ENCODE assay signal across 16 cellular contexts in the genomic region with DNA sequence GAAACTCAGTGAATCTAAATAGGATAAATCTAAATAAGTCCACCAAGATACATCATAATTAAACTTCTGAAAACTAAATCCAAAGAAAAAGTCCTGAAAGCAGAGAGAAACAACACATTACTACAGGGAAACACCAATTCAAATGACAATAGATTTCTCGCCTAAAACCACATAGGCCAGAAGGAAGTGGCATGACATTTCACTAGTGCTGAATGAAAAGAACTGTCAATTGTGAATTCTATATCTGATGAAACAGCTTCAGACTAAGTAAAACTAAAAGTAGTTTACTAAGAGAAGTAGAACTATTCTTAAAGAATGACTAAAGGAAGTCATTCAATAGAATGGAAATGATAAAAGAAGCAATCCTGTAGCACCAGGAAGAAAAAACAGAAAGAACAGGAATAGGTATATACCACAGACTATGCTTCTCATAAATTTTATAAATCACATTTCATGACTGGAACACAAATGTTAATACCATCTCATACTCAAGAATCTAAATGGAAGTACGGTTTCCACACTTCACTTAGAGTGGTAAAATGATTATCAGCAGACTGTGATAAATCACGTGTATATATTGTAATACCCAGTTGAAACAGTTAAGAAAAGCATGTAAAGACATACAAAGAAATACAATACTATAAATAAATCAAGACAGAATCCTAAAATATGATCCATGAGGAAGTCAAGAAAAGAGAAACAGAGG. TPM values are rescaled to one million over a fixed set of nuclear protein-coding genes. Genes with fewer than 3 reads are reported as not detected.
DNase-seq lines count a peak whose midpoint lies in the region; ATAC-seq and TF ChIP-seq lines count a peak whose summit lies in the region.
"Had no signal": no experiment of that assay in that cellular context is flagged by ENCODE, and none has a peak within 500 bp of the region (broad histone marks: within the 10 kb centered on the region; RNA-seq: fewer than 3 reads in every experiment).

No MANE protein-coding gene starts in this region.

- no peak for TF ChIP-seq POLR2A in upper lobe of left lung (IDR thresholded peaks at IDR 0.05)

- TF ChIP-seq CTCF in upper lobe of left lung (IDR thresholded peaks at IDR 0.05), result no peak

- H3K4me3 ChIP-seq in upper lobe of left lung, result no peak overlapping the region
- H3K4me3 ChIP-seq: neural progenitor cell, tibial artery had no signal

- peaks cover 67% of the 10 kb centered on the region for H3K4me1 Mint-ChIP-seq in activated T-cell treated with anti-CD3 and anti-CD28 coated beads, Interleukin-2, amount 50 U/mL, for 24 hours (ENCODE audit: low read depth)
- peaks cover 23% of the 10 kb centered on the region for H3K4me1 Mint-ChIP-seq in T-helper 17 cell
- peaks cover 71% of the 10 kb centered on the region for H3K4me1 Mint-ChIP-seq in activated naive CD8-positive, alpha-beta T cell treated with anti-CD3 and anti-CD28 coated beads, Interleukin-2, amount 50 U/mL, for 24 hours
- H3K4me1 Mint-ChIP-seq in stimulated activated naive B cell treated with anti-CD40 and anti-IgM and Interleukin-4, amounts not matched to agents 10 μg/mL and 1 μg/mL and 100 μg/mL, for 72 hours, result peaks cover 10 to 35% of the 10 kb centered on the region in 2 donors
- H3K4me1 Mint-ChIP-seq: neural progenitor cell had no signal

- no peak overlapping the region for H3K27ac ChIP-seq in upper lobe of left lung
- H3K27ac ChIP-seq: BLaER1 treated with 17β-estradiol and CSF1 and Interleukin-3, amounts not matched to agents 10 nM and 100 nM; neural progenitor cell; tibial artery had no signal

- H3K9me3 ChIP-seq in T-helper 17 cell (ENCODE audit: control insufficient read depth, low read length, poor library complexity, severe bottlenecking), result no peaks in the 10 kb centered on the region
- peaks cover 0 to 9% (median 0%) of the 10 kb centered on the region in 4 donors for H3K9me3 ChIP-seq in upper lobe of left lung

- H3K27me3 ChIP-seq in upper lobe of left lung, result no peaks in the 10 kb centered on the region
- H3K27me3 ChIP-seq: BLaER1 treated with 17β-estradiol and CSF1 and Interleukin-3, amounts not matched to agents 10 nM and 100 nM; neural progenitor cell; tibial artery had no signal

- no peak for TF ChIP-seq EP300 in upper lobe of left lung (IDR thresholded peaks at IDR 0.05)

- H3K4me3 Mint-ChIP-seq in activated T-cell treated with anti-CD3 and anti-CD28 coated beads, Interleukin-2, amount 50 U/mL, for 24 hours, result peak overlapping the region; percentile 64
- no peak overlapping the region for H3K4me3 Mint-ChIP-seq in T-helper 17 cell
- H3K4me3 Mint-ChIP-seq in activated naive CD8-positive, alpha-beta T cell treated with anti-CD3 and anti-CD28 coated beads, Interleukin-2, amount 50 U/mL, for 24 hours, result peak overlapping the region; percentile 56
- peak overlapping the region; percentile 43 to 48 for H3K4me3 Mint-ChIP-seq in stimulated activated naive B cell treated with anti-CD40 and anti-IgM and Interleukin-4, amounts not matched to agents 10 μg/mL and 1 μg/mL and 100 μg/mL, for 72 hours
- H3K4me3 Mint-ChIP-seq: HFFc6, neural progenitor cell had no signal

- ATAC-seq in T-helper 17 cell (no peak), HG03457 (IDR thresholded peaks at IDR 0.05; ENCODE audit: unreplicated experiment) (no peak), upper lobe of left lung (ENCODE audit: low FRiP score in 2 of 2) (no peak)
- peak; percentile 85 for ATAC-seq in activated naive CD8-positive, alpha-beta T cell treated with anti-CD3 and anti-CD28 coated beads, Interleukin-2, amount 50 U/mL, for 24 hours
- ATAC-seq in stimulated activated naive B cell treated with anti-CD40 and anti-IgM and Interleukin-4, amounts not matched to agents 10 μg/mL and 1 μg/mL and 100 μg/mL, for 72 hours (replicated peaks), result peak; percentile 72 to 89
- ATAC-seq: SK-N-SH treated with all-trans-retinoic acid at 6 μM for 48 hours had no signal

- peak overlapping the region; percentile 92 for H3K27ac Mint-ChIP-seq in activated T-cell treated with anti-CD3 and anti-CD28 coated beads, Interleukin-2, amount 50 U/mL, for 24 hours
- H3K27ac Mint-ChIP-seq in T-helper 17 cell, result peak overlapping the region; percentile 22
- H3K27ac Mint-ChIP-seq in activated naive CD8-positive, alpha-beta T cell treated with anti-CD3 and anti-CD28 coated beads, Interleukin-2, amount 50 U/mL, for 24 hours, result peak overlapping the region; percentile 91
- H3K27ac Mint-ChIP-seq in stimulated activated naive B cell treated with anti-CD40 and anti-IgM and Interleukin-4, amounts not matched to agents 10 μg/mL and 1 μg/mL and 100 μg/mL, for 72 hours, result peak overlapping the region; percentile 16
- H3K27ac Mint-ChIP-seq: HFFc6, neural progenitor cell had no signal

- H3K9me3 Mint-ChIP-seq in activated T-cell treated with anti-CD3 and anti-CD28 coated beads, Interleukin-2, amount 50 U/mL, for 24 hours, result no peaks in the 10 kb centered on the region
- no peaks in the 10 kb centered on the region for H3K9me3 Mint-ChIP-seq in activated naive CD8-positive, alpha-beta T cell treated with anti-CD3 and anti-CD28 coated beads, Interleukin-2, amount 50 U/mL, for 24 hours
- peaks cover 10 to 13% of the 10 kb centered on the region in 2 donors for H3K9me3 Mint-ChIP-seq in stimulated activated naive B cell treated with anti-CD40 and anti-IgM and Interleukin-4, amounts not matched to agents 10 μg/mL and 1 μg/mL and 100 μg/mL, for 72 hours

- H3K27me3 Mint-ChIP-seq in activated T-cell treated with anti-CD3 and anti-CD28 coated beads, Interleukin-2, amount 50 U/mL, for 24 hours, result no peaks in the 10 kb centered on the region
- no peaks in the 10 kb centered on the region for H3K27me3 Mint-ChIP-seq in T-helper 17 cell
- H3K27me3 Mint-ChIP-seq in activated naive CD8-positive, alpha-beta T cell treated with anti-CD3 and anti-CD28 coated beads, Interleukin-2, amount 50 U/mL, for 24 hours, result no peaks in the 10 kb centered on the region
- H3K27me3 Mint-ChIP-seq in stimulated activated naive B cell treated with anti-CD40 and anti-IgM and Interleukin-4, amounts not matched to agents 10 μg/mL and 1 μg/mL and 100 μg/mL, for 72 hours, result no peaks in the 10 kb centered on the region

- peaks cover 0 to 9% (median 4%) of the 10 kb centered on the region in 4 donors for H3K4me1 ChIP-seq in upper lobe of left lung
- H3K4me1 ChIP-seq: neural progenitor cell, tibial artery had no signal

- DNase-seq in activated T-cell treated with anti-CD3 and anti-CD28 coated beads, Interleukin-2, amount 50 U/mL, for 24 hours, result no peak
- DNase-seq in activated T-cell treated with anti-CD3 and anti-CD28 coated beads for 4 hours (no peak), T-helper 17 cell (no peak), upper lobe of left lung (no peak), COR-L47 (lab: John Stamatoyannopoulos, UW) (no peak)
- DNase-seq in activated naive CD8-positive, alpha-beta T cell treated with anti-CD3 and anti-CD28 coated beads, Interleukin-2, amount 50 U/mL, for 24 hours, result no peak
- no peak for DNase-seq in stimulated activated naive B cell treated with anti-CD40 and anti-IgM and Interleukin-4, amounts not matched to agents 10 μg/mL and 1 μg/mL and 100 μg/mL, for 72 hours
- DNase-seq: HFFc6, mesendoderm, NCI-H1417 treated with DMSO at 0.1 percent for 48 hours, NCI-H226, tibial artery had no signal

- peaks cover 0 to 4% (median 0%) of the 10 kb centered on the region in 4 donors for H3K36me3 ChIP-seq in upper lobe of left lung

- 67 to 80% methylated on average over 3 of the region's 3 CpGs for WGBS in upper lobe of left lung, 2 donors

- peaks cover 64% of the 10 kb centered on the region for H3K36me3 Mint-ChIP-seq in activated T-cell treated with anti-CD3 and anti-CD28 coated beads, Interleukin-2, amount 50 U/mL, for 24 hours (ENCODE audit: low read depth)
- H3K36me3 Mint-ChIP-seq in T-helper 17 cell (ENCODE audit: low read depth), result peaks cover 2% of the 10 kb centered on the region
- peaks cover 53% of the 10 kb centered on the region for H3K36me3 Mint-ChIP-seq in activated naive CD8-positive, alpha-beta T cell treated with anti-CD3 and anti-CD28 coated beads, Interleukin-2, amount 50 U/mL, for 24 hours (ENCODE audit: low read depth)
- H3K36me3 Mint-ChIP-seq in stimulated activated naive B cell treated with anti-CD40 and anti-IgM and Interleukin-4, amounts not matched to agents 10 μg/mL and 1 μg/mL and 100 μg/mL, for 72 hours, result peaks cover 37 to 60% of the 10 kb centered on the region in 2 donors

RNA-seq across cellular contexts. Expression of a gene that starts 46.4 kb away (rescaled TPM):
- total RNA-seq in T-helper 17 cell (10 to 100 TPM; 33.7 to 33.9 TPM), upper lobe of left lung (10 to 100 TPM; 15.5 to 34.9 (median 25.6) TPM)

Comparison
In these comparisons a context has a peak if more than half of its experiments do, and no peak if none do; other contexts are left out.
1. H3K27ac Mint-ChIP-seq: peak in every context shown above with its lines; median percentile 92 in activated T-cell treated with anti-CD3 and anti-CD28 coated beads, Interleukin-2, amount 50 U/mL, for 24 hours; 91 in activated naive CD8-positive, alpha-beta T cell treated with anti-CD3 and anti-CD28 coated beads, Interleukin-2, amount 50 U/mL, for 24 hours; 22 in T-helper 17 cell; 16 in stimulated activated naive B cell treated with anti-CD40 and anti-IgM and Interleukin-4, amounts not matched to agents 10 μg/mL and 1 μg/mL and 100 μg/mL, for 72 hours.
2. ATAC-seq: peak in activated naive CD8-positive, alpha-beta T cell treated with anti-CD3 and anti-CD28 coated beads, Interleukin-2, amount 50 U/mL, for 24 hours (single experiment) and stimulated activated naive B cell treated with anti-CD40 and anti-IgM and Interleukin-4, amounts not matched to agents 10 μg/mL and 1 μg/mL and 100 μg/mL, for 72 hours (2 of 2); none in T-helper 17 cell (single experiment), HG03457 (single experiment) and upper lobe of left lung (0 of 2).